Comparison of ENCODE assay signal across 9 cellular contexts in genomic region chr20:50111829-50112495, GRCh38. TPM values are rescaled to one million over a fixed set of nuclear protein-coding genes. Genes with fewer than 3 reads are reported as not detected.
DNase-seq lines count a peak whose midpoint lies in the region; ATAC-seq, FAIRE-seq and TF ChIP-seq lines count a peak whose summit lies in the region.
"Had no signal": no experiment of that assay in that cellular context is flagged by ENCODE, and none has a peak within 500 bp of the region (broad histone marks: within the 10 kb centered on the region; RNA-seq: fewer than 3 reads in every experiment).

No MANE protein-coding gene starts in this region.

- no peak for ATAC-seq in activated CD8-positive, alpha-beta memory T cell treated with anti-CD3 and anti-CD28 coated beads, Interleukin-2, amount 10 ng/mL, durations not matched to agents 7 days and 5 days
- ATAC-seq in GM21381 (IDR thresholded peaks at IDR 0.05; ENCODE audit: unreplicated experiment) (no peak), HG02642 (IDR thresholded peaks at IDR 0.05; ENCODE audit: poor library complexity, unreplicated experiment) (no peak)

- no peak for FAIRE-seq in astrocyte (lab: Jason Lieb, UNC)

- H3K4me2 ChIP-seq in astrocyte (ENCODE audit: low read length): peak overlapping the region; percentile 98

- peak overlapping the region; percentile 89 for H3K4me3 Mint-ChIP-seq in activated CD8-positive, alpha-beta memory T cell treated with anti-CD3 and anti-CD28 coated beads, Interleukin-2, amount 10 ng/mL, durations not matched to agents 7 days and 5 days
- peak overlapping the region; percentile 99 for H3K4me3 Mint-ChIP-seq in astrocyte (ENCODE audit: unreplicated experiment)

- no peak for DNase-seq in activated CD8-positive, alpha-beta memory T cell treated with anti-CD3 and anti-CD28 coated beads, Interleukin-2, amount 10 ng/mL, durations not matched to agents 7 days and 5 days
- no peak for DNase-seq in activated CD8-positive, alpha-beta memory T cell treated with anti-CD3 and anti-CD28 coated beads for 24 hours
- DNase-seq in astrocyte (ENCODE audit: low read depth) (no peak), lower leg skin (ENCODE audit: low spot score in 2 of 2) (peak in 1 of 2 donors; percentile 72), SW480 (ENCODE audit: low spot score) (no peak)
- DNase-seq: MV-4-11 had no signal

- H3K9me3 ChIP-seq in astrocyte (ENCODE audit: insufficient read depth, low read depth, low read length) (no peaks in the 10 kb centered on the region), thymus (ENCODE audit: control insufficient read depth) (no peaks in the 10 kb centered on the region)

- H3K36me3 ChIP-seq in astrocyte (ENCODE audit: insufficient read depth, low read length) (no peaks in the 10 kb centered on the region), thymus (ENCODE audit: control insufficient read depth, insufficient read depth) (peaks cover 8% of the 10 kb centered on the region)

- peaks cover 80% of the 10 kb centered on the region for H3K4me1 Mint-ChIP-seq in activated CD8-positive, alpha-beta memory T cell treated with anti-CD3 and anti-CD28 coated beads, Interleukin-2, amount 10 ng/mL, durations not matched to agents 7 days and 5 days
- peaks cover 58% of the 10 kb centered on the region for H3K4me1 Mint-ChIP-seq in astrocyte (ENCODE audit: low read depth, unreplicated experiment)

- H3K9ac ChIP-seq in astrocyte (ENCODE audit: low read length): peak overlapping the region; percentile 98

- H3K36me3 Mint-ChIP-seq in activated CD8-positive, alpha-beta memory T cell treated with anti-CD3 and anti-CD28 coated beads, Interleukin-2, amount 10 ng/mL, durations not matched to agents 7 days and 5 days: peaks cover 30% of the 10 kb centered on the region
- peaks cover 8% of the 10 kb centered on the region for H3K36me3 Mint-ChIP-seq in astrocyte (ENCODE audit: low read depth, unreplicated experiment)

- peaks cover 67% of the 10 kb centered on the region for H3K79me2 ChIP-seq in astrocyte (ENCODE audit: insufficient read depth, low read length)

- H2AFZ ChIP-seq in astrocyte (ENCODE audit: low read depth, low read length): no peak overlapping the region

- peaks cover 55% of the 10 kb centered on the region for H4K20me1 ChIP-seq in astrocyte (ENCODE audit: insufficient read depth, low read length)

- TF ChIP-seq CTCF in astrocyte (IDR thresholded peaks at IDR 0.05; ENCODE audit: insufficient read depth, low read depth, low read length) (no peak), lower leg skin (IDR thresholded peaks at IDR 0.05) (no peak)

- no peaks in the 10 kb centered on the region for H3K27me3 ChIP-seq in astrocyte (ENCODE audit: insufficient read depth, low read length)
- H3K27me3 ChIP-seq in thymus (ENCODE audit: control insufficient read depth, insufficient read depth): no peaks in the 10 kb centered on the region

- no peaks in the 10 kb centered on the region for H3K27me3 Mint-ChIP-seq in activated CD8-positive, alpha-beta memory T cell treated with anti-CD3 and anti-CD28 coated beads, Interleukin-2, amount 10 ng/mL, durations not matched to agents 7 days and 5 days
- no peaks in the 10 kb centered on the region for H3K27me3 Mint-ChIP-seq in astrocyte (ENCODE audit: low read depth, unreplicated experiment)

- peak overlapping the region; percentile 98 for H3K27ac Mint-ChIP-seq in activated CD8-positive, alpha-beta memory T cell treated with anti-CD3 and anti-CD28 coated beads, Interleukin-2, amount 10 ng/mL, durations not matched to agents 7 days and 5 days
- H3K27ac Mint-ChIP-seq in astrocyte (ENCODE audit: unreplicated experiment): peak overlapping the region; percentile 94

- CTCF ChIA-PET in activated CD8-positive, alpha-beta memory T cell treated with anti-CD3 and anti-CD28 coated beads, Interleukin-2, amount 10 ng/mL, durations not matched to agents 7 days and 5 days (lab: Charles Lee): interaction anchor here (0.7 to 6.2 kb wide), 7 partner anchors 9 to 133 kb away, joined by 3 to 22 read pairs (median 4); partner anchors contain the start of gene PEDS1

- peak overlapping the region; percentile 94 for H3K27ac ChIP-seq in astrocyte (ENCODE audit: low read depth, low read length)
- H3K27ac ChIP-seq in thymus (ENCODE audit: low read depth): peak overlapping the region; percentile 11

- intact Hi-C loops in lower leg skin (cut with DNase I; ENCODE audit: low total_unique reads): no loop called here

- TF ChIP-seq POLR2A in lower leg skin (IDR thresholded peaks at IDR 0.05): no peak

- no peaks in the 10 kb centered on the region for H3K9me3 Mint-ChIP-seq in activated CD8-positive, alpha-beta memory T cell treated with anti-CD3 and anti-CD28 coated beads, Interleukin-2, amount 10 ng/mL, durations not matched to agents 7 days and 5 days (ENCODE audit: low read depth)
- no peaks in the 10 kb centered on the region for H3K9me3 Mint-ChIP-seq in astrocyte (ENCODE audit: unreplicated experiment)

- peak overlapping the region; percentile 84 for H3K4me3 ChIP-seq in astrocyte (ENCODE audit: insufficient read depth, low read depth, low read length)
- peak overlapping the region; percentile 96 for H3K4me3 ChIP-seq in lower leg skin (ENCODE audit: low read depth, poor library complexity, severe bottlenecking)
- H3K4me3 ChIP-seq in thymus (ENCODE audit: low read length): peak overlapping the region; percentile 79

- peaks cover 64% of the 10 kb centered on the region for H3K4me1 ChIP-seq in astrocyte (ENCODE audit: insufficient read depth, low read length)
- peaks cover 37% of the 10 kb centered on the region for H3K4me1 ChIP-seq in thymus (ENCODE audit: control insufficient read depth, insufficient read depth, low read length)

- 5 to 6% methylated on average over 9 of the region's 9 CpGs for WGBS in lower leg skin, 2 donors
- 19% methylated on average over 9 of the region's 9 CpGs for WGBS in thymus

RNA-seq across cellular contexts. Expression of gene UBE2V1, which starts 1.0 kb away (rescaled TPM):
- 100 to 1,000 TPM; 140 to 158 TPM for total RNA-seq in activated CD8-positive, alpha-beta memory T cell treated with anti-CD3 and anti-CD28 coated beads, Interleukin-2, amount 10 ng/mL, durations not matched to agents 7 days and 5 days
- total RNA-seq in astrocyte (136 and 139 TPM in 2 replicates), lower leg skin (100 to 1,000 TPM in 1 of 4 donors, 10 to 100 TPM in 3; 50.8 to 105 (median 75.6) TPM)
- polyA plus RNA-seq in thymus: 81.3 TPM

RNA-seq across cellular contexts. Expression of gene PEDS1, which starts 41.6 kb away (rescaled TPM):
- 10 to 100 TPM; 24.2 to 25.4 TPM for total RNA-seq in activated CD8-positive, alpha-beta memory T cell treated with anti-CD3 and anti-CD28 coated beads, Interleukin-2, amount 10 ng/mL, durations not matched to agents 7 days and 5 days
- 41.6 and 44.1 TPM in 2 replicates for total RNA-seq in astrocyte
- total RNA-seq in lower leg skin: 10 to 100 TPM; 47.3 to 69.3 (median 59.6) TPM
- polyA plus RNA-seq in thymus: 26.5 TPM
